Comparison of ENCODE assay signal across 24 cellular contexts in genomic region chr11:3086671-3087150, GRCh38. TPM values are rescaled to one million over a fixed set of nuclear protein-coding genes. Genes with fewer than 3 reads are reported as not detected.
DNase-seq lines count a peak whose midpoint lies in the region; ATAC-seq and TF ChIP-seq lines count a peak whose summit lies in the region.
"Had no signal": no experiment of that assay in that cellular context is flagged by ENCODE, and none has a peak within 500 bp of the region (broad histone marks: within the 10 kb centered on the region; RNA-seq: fewer than 3 reads in every experiment).

No MANE protein-coding gene starts in this region.

- peaks cover 17% of the 10 kb centered on the region for H3K27me3 Mint-ChIP-seq in activated naive CD4-positive, alpha-beta T cell treated with anti-CD3 and anti-CD28 coated beads, Interleukin-2, amount 10 ng/mL, durations not matched to agents 7 days and 5 days

- no peak for TF ChIP-seq CTCF in HCT116 (IDR thresholded peaks at IDR 0.05 in 2 of 3, conservative IDR thresholded peaks at IDR 0.05 in 1 of 3; ENCODE audit: borderline replicate concordance in 1 of 3, insufficient read depth in 1 of 3, low read depth in 2 of 3, low read length in 2 of 3)
- TF ChIP-seq CTCF in GM20000 (IDR thresholded peaks at IDR 0.05; ENCODE audit: extremely low read depth, missing control alignments) = no peak

- RAD21 ChIA-PET in HCT116 (lab: Charles Lee; ENCODE audit: low non-redundant PET in 1 of 2, low total read pairs in 2 of 2, uncharacterized antibody in 2 of 2, unreplicated experiment in 2 of 2) = no interaction called here

- no peak overlapping the region for H3K4me2 ChIP-seq in HCT116 (ENCODE audit: low read length)
- H3K4me2 ChIP-seq: KMS-11 had no signal

- H3K27ac Mint-ChIP-seq in activated naive CD4-positive, alpha-beta T cell treated with anti-CD3 and anti-CD28 coated beads, Interleukin-2, amount 10 ng/mL, durations not matched to agents 7 days and 5 days = peak overlapping the region; percentile 38
- H3K27ac Mint-ChIP-seq: CD8-positive, alpha-beta memory T cell had no signal

- no peak for TF ChIP-seq POLR2A in HCT116 (IDR thresholded peaks at IDR 0.05; ENCODE audit: borderline replicate concordance, extremely low read depth, insufficient read depth, insufficient read length)

- POLR2A ChIA-PET in HCT116 (lab: Charles Lee) = no interaction called here

- no peaks in the 10 kb centered on the region for H3K36me3 Mint-ChIP-seq in activated naive CD4-positive, alpha-beta T cell treated with anti-CD3 and anti-CD28 coated beads, Interleukin-2, amount 10 ng/mL, durations not matched to agents 7 days and 5 days
- H3K36me3 Mint-ChIP-seq: CD8-positive, alpha-beta memory T cell had no signal

- intact Hi-C loops in HCT116 (cut with micrococcal nuclease) = no loop called here

- no peaks in the 10 kb centered on the region for H3K9me2 ChIP-seq in HCT116 (ENCODE audit: insufficient read depth)

- H3K9ac ChIP-seq in HCT116 (ENCODE audit: low read length) = no peak overlapping the region
- H3K9ac ChIP-seq: KMS-11 had no signal

- H3K36me3 ChIP-seq in HCT116 (ENCODE audit: control insufficient read depth in 1 of 2, insufficient read depth in 2 of 2, low read length in 2 of 2) = no peaks in the 10 kb centered on the region
- H3K36me3 ChIP-seq: HAP-1 had no signal

- peaks cover 3% of the 10 kb centered on the region for H3K4me1 Mint-ChIP-seq in activated naive CD4-positive, alpha-beta T cell treated with anti-CD3 and anti-CD28 coated beads, Interleukin-2, amount 10 ng/mL, durations not matched to agents 7 days and 5 days
- H3K4me1 Mint-ChIP-seq: CD8-positive, alpha-beta memory T cell had no signal

- no peak overlapping the region for H3K4me3 ChIP-seq in HCT116 (replicated peaks in 1 of 2; ENCODE audit: low read depth in 1 of 2, low read length in 2 of 2)
- H3K4me3 ChIP-seq: HAP-1, SJSA1 had no signal

- no peaks in the 10 kb centered on the region for H3K9me3 Mint-ChIP-seq in activated naive CD4-positive, alpha-beta T cell treated with anti-CD3 and anti-CD28 coated beads, Interleukin-2, amount 10 ng/mL, durations not matched to agents 7 days and 5 days
- H3K9me3 Mint-ChIP-seq: CD8-positive, alpha-beta memory T cell had no signal

- ATAC-seq in HCT116 = no peak
- peak; percentile 16 for ATAC-seq in left lobe of liver

- H2AFZ ChIP-seq in HCT116 (ENCODE audit: low read depth, low read length, poor library complexity, severe bottlenecking) = no peak overlapping the region

- BruUV-seq in HCT116 (replicated peaks; lab: Mats Ljungman, UMichigan) = no TSS peak

- H3K4me3 Mint-ChIP-seq in activated naive CD4-positive, alpha-beta T cell treated with anti-CD3 and anti-CD28 coated beads, Interleukin-2, amount 10 ng/mL, durations not matched to agents 7 days and 5 days = no peak overlapping the region
- H3K4me3 Mint-ChIP-seq: CD8-positive, alpha-beta memory T cell had no signal

- CTCF ChIA-PET in activated naive CD4-positive, alpha-beta T cell treated with anti-CD3 and anti-CD28 coated beads, Interleukin-2, amount 10 ng/mL, durations not matched to agents 7 days and 5 days (lab: Charles Lee) = no interaction called here
- CTCF ChIA-PET in HCT116 (lab: Charles Lee) = interaction anchor here (1.4 kb wide), 1 partner anchor 8 kb away, joined by 3 read pairs; no protein-coding TSS in a partner anchor

- no peak overlapping the region for H3K27ac ChIP-seq in HCT116 (ENCODE audit: low read depth, low read length)
- H3K27ac ChIP-seq: C4-2B, KMS-11, SJSA1 had no signal

- DNase-seq in activated naive CD4-positive, alpha-beta T cell treated with anti-CD3 and anti-CD28 coated beads, Interleukin-2, amount 10 ng/mL, durations not matched to agents 7 days and 5 days = no peak
- no peak for DNase-seq in activated naive CD4-positive, alpha-beta T cell (lab: John Stamatoyannopoulos, UW)
- DNase-seq in AG08396 (ENCODE audit: low spot score) (peak; percentile 5), HCT116 (ENCODE audit: low read depth, low spot score) (no peak), left lobe of liver (ENCODE audit: low spot score) (no peak), midbrain (lab: John Stamatoyannopoulos, UW) (no peak), GM20000 (ENCODE audit: low spot score) (no peak), NK-92 (lab: John Stamatoyannopoulos, UW; ENCODE audit: unreplicated experiment) (no peak)
- DNase-seq: 8988T; Calu3; CD8-positive, alpha-beta memory T cell; DMS153; IMR-90; NCI-H1105; NCI-H146; NCI-H2029; NCI-H2227 treated with DMSO at 0.1 percent for 48 hours; NCI-H510A; NCI-H748 treated with DMSO at 0.1 percent for 48 hours; NK-92 treated with Interleukin-12 subunit alpha and Interleukin-12 subunit beta, amount 100 ng/mL, for 24 hours had no signal

- no peaks in the 10 kb centered on the region for H3K27me3 ChIP-seq in HCT116 (ENCODE audit: insufficient read depth, low read length)
- H3K27me3 ChIP-seq: SJSA1 had no signal

- H3K9me3 ChIP-seq in HCT116 (ENCODE audit: control insufficient read depth in 1 of 2, insufficient read depth in 1 of 2, low read depth in 1 of 2, low read length in 2 of 2) = no peaks in the 10 kb centered on the region
- H3K9me3 ChIP-seq: HAP-1, SJSA1 had no signal

- TF ChIP-seq RAD21 in HCT116 (IDR thresholded peaks at IDR 0.05; ENCODE audit: low read depth) = no peak

- peaks cover 0 to 9% of the 10 kb centered on the region in 2 experiments; a peak in 2 of 4 replicates for H3K4me1 ChIP-seq in HCT116 (ENCODE audit: control insufficient read depth in 1 of 2, insufficient read depth in 2 of 2, low read length in 2 of 2)
- H3K4me1 ChIP-seq: HAP-1 had no signal

- no peaks in the 10 kb centered on the region for H3K79me2 ChIP-seq in HCT116 (ENCODE audit: insufficient read depth, low read length)

- no peaks in the 10 kb centered on the region for H4K20me1 ChIP-seq in HCT116 (ENCODE audit: insufficient read depth)

TF ChIP-seq in HCT116, 20 proteins besides CTCF, POLR2A, EP300 and RAD21:
- TF ChIP-seq POLR2AphosphoS5 (IDR thresholded peaks at IDR 0.05; ENCODE audit: low read depth, low read length) (0 out of 2 replicates have a peak, but pooled peaks have one; percentile 6), CBX3 (IDR thresholded peaks at IDR 0.05; ENCODE audit: low read depth) (no peak)

RNA-seq across cellular contexts. Expression of gene CARS1, which starts 29.5 kb away (rescaled TPM):
- total RNA-seq in HCT116 (2021; ENCODE audit: unreplicated experiment) = 124 TPM
- 101 and 128 TPM in 2 replicates for polyA plus RNA-seq in HCT116 (2012)
- total RNA-seq in left lobe of liver = 21.0 TPM
